28 cellular contexts compared by ENCODE assay signal in the genomic region with DNA sequence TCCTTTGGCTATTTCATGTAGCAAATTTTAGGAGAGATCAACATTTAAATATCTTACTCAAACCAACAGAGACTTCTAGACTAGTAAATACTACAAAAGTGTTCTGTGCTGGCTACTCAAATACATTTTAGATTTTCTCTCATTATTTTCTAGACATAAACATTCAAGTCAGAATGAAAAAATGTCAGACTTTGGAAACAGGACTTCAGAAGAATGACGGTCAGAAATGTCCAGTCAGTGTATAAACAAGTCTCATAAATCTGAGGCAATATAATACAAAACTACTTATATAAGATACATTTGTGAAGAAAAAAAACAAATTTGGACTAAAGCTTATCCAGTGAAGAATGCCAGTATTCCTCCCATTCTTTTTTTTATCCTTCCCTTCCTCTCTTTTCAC. TPM values are rescaled to one million over a fixed set of nuclear protein-coding genes. Genes with fewer than 3 reads are reported as not detected.
DNase-seq lines count a peak whose midpoint lies in the region; ATAC-seq, FAIRE-seq and TF ChIP-seq lines count a peak whose summit lies in the region.
"Had no signal": no experiment of that assay in that cellular context is flagged by ENCODE, and none has a peak within 500 bp of the region (broad histone marks: within the 10 kb centered on the region; RNA-seq: fewer than 3 reads in every experiment).

No MANE protein-coding gene starts in this region.

- no peak for DNase-seq in A549 (ENCODE audit: low read depth in 1 of 2, low spot score in 1 of 2)
- no peak for DNase-seq in GM23248
- DNase-seq in astrocyte of the spinal cord (ENCODE audit: low read depth, low spot score), result peak; percentile 28
- DNase-seq in mesenchymal stem cell, result no peak
- DNase-seq in central memory CD4-positive, alpha-beta T cell, result no peak
- no peak for DNase-seq in NCI-H1694 treated with DMSO at 0.1 percent for 48 hours (lab: John Stamatoyannopoulos, UW)
- no peak for DNase-seq in posterior vena cava (ENCODE audit: low spot score)
- DNase-seq in NCI-H2029 (lab: John Stamatoyannopoulos, UW), result no peak
- DNase-seq: C1 segment of cervical spinal cord; CD4-positive, alpha-beta memory T cell; COR-L47; GF-D8; H7; KBM-7; MG63; NCI-H1105 treated with DMSO at 0.1 percent for 48 hours; NCI-H146; NCI-H2029 treated with DMSO at 0.1 percent for 48 hours; NCI-H446 treated with DMSO at 0.1 percent for 48 hours; NCI-H526; NCI-H82; NK-92 treated with Interleukin-12 subunit alpha and Interleukin-12 subunit beta, amount 100 ng/mL, for 24 hours; PC-9; SJCRH30 had no signal

- H3K4me2 ChIP-seq in A549 (peak overlapping the region; percentile 25; the same call in 2 of the 3 replicates), GM23248 (ENCODE audit: unreplicated experiment) (peak overlapping the region; percentile 43), mesenchymal stem cell (ENCODE audit: low read length, poor library complexity, severe bottlenecking) (no peak overlapping the region)
- H3K4me2 ChIP-seq: PC-9 had no signal

- no peaks in the 10 kb centered on the region for H3K9me2 ChIP-seq in GM23248 (ENCODE audit: insufficient read depth)

- H3K27me3 ChIP-seq in GM23248 (replicated peaks; ENCODE audit: insufficient read depth) (no peaks in the 10 kb centered on the region), mesenchymal stem cell (ENCODE audit: control insufficient read depth in 1 of 2, insufficient read depth in 1 of 2, low read length in 2 of 2) (no peaks in the 10 kb centered on the region)
- H3K27me3 ChIP-seq: MG63, SJCRH30 had no signal

- no peak for TF ChIP-seq POLR2A in A549 (IDR thresholded peaks at IDR 0.05; ENCODE audit: low read length)

- H3K27ac ChIP-seq in A549 (no peak overlapping the region), GM23248 (no peak overlapping the region), mesenchymal stem cell (ENCODE audit: low read length, poor library complexity, severe bottlenecking) (no peak overlapping the region)
- H3K27ac ChIP-seq: PC-9, SJCRH30 had no signal

- H4K91ac ChIP-seq in mesenchymal stem cell (ENCODE audit: low read length), result no peak overlapping the region

- ATAC-seq in A549, result no peak
- ATAC-seq: Right ventricle myocardium inferior had no signal

- H2BK12ac ChIP-seq in mesenchymal stem cell (ENCODE audit: low read length in 2 of 2), result no peak overlapping the region

- no peak overlapping the region for H3K23ac ChIP-seq in mesenchymal stem cell (ENCODE audit: low read length in 2 of 2)

- intact Hi-C loops in posterior vena cava (cut with DNase I), result loop anchor here in 1 of 2 donors (10.0 kb wide), 1 partner anchor 692 kb away; a partner anchor contains a TSS

- CTCF ChIA-PET in A549 (lab: Yijun Ruan, JAX), result interaction anchor here (1.0 to 1.1 kb wide), 2 partner anchors 700 to 706 kb away, joined by 3 to 4 read pairs; no protein-coding TSS in a partner anchor

- in situ Hi-C loops in GM23248 (cut with MboI), result loop anchor here (10.0 kb wide), 1 partner anchor 702 kb away; no protein-coding TSS in a partner anchor
- in situ Hi-C loops in astrocyte of the spinal cord (cut with HindIII; ENCODE audit: low sequenced_read_pairs), result no loop called here

- no peaks in the 10 kb centered on the region for H4K20me1 ChIP-seq in GM23248 (ENCODE audit: insufficient read depth)

- H3K9ac ChIP-seq in GM23248 (no peak overlapping the region), mesenchymal stem cell (ENCODE audit: low read length) (peak overlapping the region; percentile 39)

- no peak overlapping the region for H2AK5ac ChIP-seq in mesenchymal stem cell (ENCODE audit: low read length, severe bottlenecking)

- no peak overlapping the region for H2BK15ac ChIP-seq in mesenchymal stem cell (ENCODE audit: low read depth, poor library complexity, severe bottlenecking)

- H3K4me3 ChIP-seq in A549, result no peak overlapping the region
- H3K4me3 ChIP-seq in GM23248, result no peak overlapping the region
- no peak overlapping the region for H3K4me3 ChIP-seq in astrocyte of the spinal cord (ENCODE audit: low read depth, low read length)
- no peak overlapping the region for H3K4me3 ChIP-seq in mesenchymal stem cell (ENCODE audit: insufficient read depth in 1 of 2, low read depth in 1 of 2, low read length in 2 of 2)
- H3K4me3 ChIP-seq: MG63, PC-9, SJCRH30 had no signal

- H3K79me1 ChIP-seq in mesenchymal stem cell (replicated peaks; ENCODE audit: low read length, poor library complexity, severe bottlenecking), result no peaks in the 10 kb centered on the region

- no peak overlapping the region for H3K14ac ChIP-seq in mesenchymal stem cell (ENCODE audit: low read length in 2 of 2)

- no peak for TF ChIP-seq RAD21 in A549 (conservative IDR thresholded peaks at IDR 0.05 in 1 of 2, IDR thresholded peaks at IDR 0.05 in 1 of 2)

- TF ChIP-seq EP300 in A549 (IDR thresholded peaks at IDR 0.05), result no peak

- no peak overlapping the region for H4K8ac ChIP-seq in mesenchymal stem cell (ENCODE audit: low read length)

- WGBS in A549 (ENCODE audit: missing lambda C conversion rate), result 84% methylated on average over 1 of the region's 1 CpG
- WGBS in GM23248 (ENCODE audit: low coverage in 1 of 2, low lambda C conversion rate in 2 of 2, missing lambda C conversion rate in 2 of 2), 2 experiments, result 91 to 96% methylated on average over 1 of the region's 1 CpG
- no CpG with 5 or more reads among the region's 1 CpG for WGBS in mesenchymal stem cell

- peaks cover 10% of the 10 kb centered on the region for H3K4me1 ChIP-seq in A549
- peaks cover 13% of the 10 kb centered on the region for H3K4me1 ChIP-seq in GM23248 (ENCODE audit: insufficient read depth)
- no peaks in the 10 kb centered on the region for H3K4me1 ChIP-seq in mesenchymal stem cell (ENCODE audit: control insufficient read depth, insufficient read depth, low read depth, low read length)
- H3K4me1 ChIP-seq: SJCRH30 had no signal

- H3K9me3 ChIP-seq in A549 (no peaks in the 10 kb centered on the region), GM23248 (ENCODE audit: low read depth) (no peaks in the 10 kb centered on the region), mesenchymal stem cell (ENCODE audit: control insufficient read depth, low read length) (no peaks in the 10 kb centered on the region)
- H3K9me3 ChIP-seq: SJCRH30 had no signal

- H3K36me3 ChIP-seq in GM23248 (ENCODE audit: low read depth), result no peaks in the 10 kb centered on the region
- no peaks in the 10 kb centered on the region for H3K36me3 ChIP-seq in mesenchymal stem cell (ENCODE audit: control insufficient read depth in 1 of 2, insufficient read depth in 2 of 2, low read depth in 1 of 2, low read length in 2 of 2)
- H3K36me3 ChIP-seq: MG63, SJCRH30 had no signal

- POLR2A ChIA-PET in A549 (lab: Yijun Ruan, JAX), result no interaction called here

- no peaks in the 10 kb centered on the region for H3K79me2 ChIP-seq in GM23248 (ENCODE audit: insufficient read depth)

- no peak overlapping the region for H2BK120ac ChIP-seq in mesenchymal stem cell (ENCODE audit: low read depth, low read length)

- H3K4ac ChIP-seq in mesenchymal stem cell (ENCODE audit: low read depth in 1 of 2, low read length in 2 of 2), result no peak overlapping the region

- TF ChIP-seq CTCF in A549 (IDR thresholded peaks at IDR 0.05) (no peak), astrocyte of the spinal cord (IDR thresholded peaks at IDR 0.05; ENCODE audit: low read depth, low read length) (no peak)

- H2AFZ ChIP-seq in GM23248, result no peak overlapping the region
- no peak overlapping the region for H2AFZ ChIP-seq in mesenchymal stem cell (ENCODE audit: low read depth, low read length)
- H2AFZ ChIP-seq: PC-9 had no signal

- no peak overlapping the region for H2BK5ac ChIP-seq in mesenchymal stem cell (ENCODE audit: low read depth, low read length, poor library complexity, severe bottlenecking)

- no peak for FAIRE-seq in A549 (lab: Jason Lieb, UNC)
- FAIRE-seq: GM12891, HTR-8/SVneo had no signal

- H3K18ac ChIP-seq in mesenchymal stem cell (ENCODE audit: low read depth in 1 of 2, low read length in 2 of 2), result no peak overlapping the region

- H3F3A ChIP-seq in GM23248 (ENCODE audit: insufficient read depth), result peaks cover 6% of the 10 kb centered on the region; the same call in 1 of the 2 replicates

TF ChIP-seq in A549, 52 proteins besides CTCF, POLR2A, EP300 and RAD21 (continues in another document):
- TF ChIP-seq, protein P1, sequence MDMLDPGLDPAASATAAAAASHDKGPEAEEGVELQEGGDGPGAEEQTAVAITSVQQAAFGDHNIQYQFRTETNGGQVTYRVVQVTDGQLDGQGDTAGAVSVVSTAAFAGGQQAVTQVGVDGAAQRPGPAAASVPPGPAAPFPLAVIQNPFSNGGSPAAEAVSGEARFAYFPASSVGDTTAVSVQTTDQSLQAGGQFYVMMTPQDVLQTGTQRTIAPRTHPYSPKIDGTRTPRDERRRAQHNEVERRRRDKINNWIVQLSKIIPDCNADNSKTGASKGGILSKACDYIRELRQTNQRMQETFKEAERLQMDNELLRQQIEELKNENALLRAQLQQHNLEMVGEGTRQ (IDR thresholded peaks at IDR 0.05), result no peak
- TF ChIP-seq KDM1A (IDR thresholded peaks at IDR 0.05; ENCODE audit: low read depth) (no peak), EHMT2 (IDR thresholded peaks at IDR 0.05; ENCODE audit: low read depth) (no peak), MAFK (IDR thresholded peaks at IDR 0.05; ENCODE audit: partially characterized antibody) (no peak), POLR2AphosphoS2 (conservative IDR thresholded peaks at IDR 0.05; ENCODE audit: low read length) (no peak), GATA3 (IDR thresholded peaks at IDR 0.05; ENCODE audit: borderline replicate concordance) (no peak), HDAC2 (IDR thresholded peaks at IDR 0.05) (no peak)

RNA-seq across cellular contexts. Expression of a gene that starts 25.9 kb away (rescaled TPM):
- polyA plus RNA-seq in A549 (2011; rRNA removed) (16.8 and 20.0 TPM in 2 replicates), A549 (2017; fragmentation: RNase III; extraction: RNeasy Plus Mini Kit Qiagen cat#74134 plus additional on column Dnase treatment) (11.7 to 13.2 TPM (median 11.7 TPM) in 3 replicates), GM23248 (2016; fragmentation: Nextera tagmentation; extraction: Ambion mirVana) (9.3 and 11.5 TPM in 2 replicates)
- 9.6 and 11.7 TPM in 2 replicates for polyA plus RNA-seq in A549 (2012; cell fraction: cytosol; rRNA removed)
- polyA plus RNA-seq in A549 (2012; cell fraction: nucleus; rRNA removed), result 6.3 and 7.2 TPM in 2 replicates
- polyA minus RNA-seq in A549 (2011; rRNA and poly(A)+ RNA removed), result 9.7 and 14.0 TPM in 2 replicates
- total RNA-seq in GM23248 (2014; rRNA removed; shearing (Covaris generic)), result 15.3 and 23.1 TPM in 2 replicates
- polyA plus RNA-seq in mesenchymal stem cell (2013, experiment 1 of 2), result 6.3 TPM
- 6.8 TPM for polyA plus RNA-seq in mesenchymal stem cell (2013, experiment 2 of 2)
- total RNA-seq in posterior vena cava, result 10 to 100 TPM in 1 of 2 donors, 1 to 10 TPM in 1; 6.3 to 11.2 TPM
- total RNA-seq: LHCN-M2, PC-9, SJCRH30 had no signal

RNA-seq across cellular contexts. Expression of a gene that starts 29.3 kb away (rescaled TPM):
- polyA plus RNA-seq in A549 (2011; rRNA removed), result not detected in 2 replicates
- polyA plus RNA-seq in A549 (2012; cell fraction: cytosol; rRNA removed), result not detected in 2 replicates
- polyA plus RNA-seq in A549 (2012; cell fraction: nucleus; rRNA removed), result not detected in 2 replicates
- polyA plus RNA-seq in A549 (2017; fragmentation: RNase III; extraction: RNeasy Plus Mini Kit Qiagen cat#74134 plus additional on column Dnase treatment), result not detected in 3 replicates
- not detected in 2 replicates for polyA minus RNA-seq in A549 (2011; rRNA and poly(A)+ RNA removed)
- not detected in 2 replicates for total RNA-seq in GM23248 (2014; rRNA removed; shearing (Covaris generic))
- polyA plus RNA-seq in GM23248 (2016; fragmentation: Nextera tagmentation; extraction: Ambion mirVana), result 0.18 TPM in 1 of 2 replicates, not detected in the other
- not detected for polyA plus RNA-seq in mesenchymal stem cell (2013, experiment 1 of 2)
- not detected for polyA plus RNA-seq in mesenchymal stem cell (2013, experiment 2 of 2)
- total RNA-seq in posterior vena cava, result under 1 TPM; 0.14 TPM
- total RNA-seq: H7, LHCN-M2, PC-9, Right ventricle myocardium inferior, SJCRH30 had no signal
- polyA plus RNA-seq: CD4-positive, alpha-beta memory T cell had no signal
